ENCODE assay signal across 23 cellular contexts in genomic region chr13:23687614-23688013, GRCh38.
"Had no signal": no experiment of that assay in that cellular context is flagged by ENCODE, and none has a peak within 500 bp of the region (broad histone marks: within the 10 kb centered on the region; RNA-seq: fewer than 3 reads in every experiment).

No MANE protein-coding gene starts in this region.

- H3K27me3 Mint-ChIP-seq: dendritic cell treated with granulocyte-macrophage colony-stimulating factor and Interleukin-4, amounts not matched to agents 40 ng/mL and 50 ng/mL, for 4 days; stimulated activated naive CD8-positive, alpha-beta T cell treated with anti-CD3 and anti-CD28 coated beads, Interleukin-15, amount 100 ng/mL, for 72 hours had no signal

- H3K4me1 ChIP-seq: esophagus squamous epithelium, gastroesophageal sphincter, psoas muscle, testis, tibial nerve, upper lobe of right lung, vagina had no signal

- H3K79me2 ChIP-seq: hepatocyte had no signal

- H3K4me2 ChIP-seq: hepatocyte had no signal

- H3K27me3 ChIP-seq: esophagus squamous epithelium, gastroesophageal sphincter, hepatocyte, neutrophil, testis, tibial nerve, upper lobe of right lung, vagina had no signal

- DNase-seq: effector memory CD8-positive, alpha-beta T cell; esophagus squamous epithelium; kidney; left colon; left ventricle myocardium superior; mesendoderm; naive thymus-derived CD8-positive, alpha-beta T cell; psoas muscle; stimulated activated CD4-positive, alpha-beta T cell treated with anti-CD3 and anti-CD28 coated beads, Interleukin-2, amount 100 ng/mL, for 24 hours; stimulated activated CD4-positive, alpha-beta T cell treated with anti-CD3 and anti-CD28 coated beads, Interleukin-4, amount 100 ng/mL, for 4 hours; stimulated activated naive B cell treated with anti-CD40 and anti-IgM and Interleukin-4, amounts not matched to agents 10 μg/mL and 1 μg/mL and 100 μg/mL, for 72 hours; stimulated activated naive CD8-positive, alpha-beta T cell treated with anti-CD3 and anti-CD28 coated beads, Interleukin-15, amount 100 ng/mL, for 72 hours; testis; upper lobe of right lung had no signal

- H3K36me3 ChIP-seq: esophagus squamous epithelium, gastroesophageal sphincter, neutrophil, tibial nerve, upper lobe of right lung, vagina had no signal

- ATAC-seq: effector memory CD8-positive, alpha-beta T cell; gastroesophageal sphincter; left colon; left ventricle myocardium superior; naive thymus-derived CD8-positive, alpha-beta T cell; psoas muscle; sciatic nerve; stimulated activated naive B cell treated with anti-CD40 and anti-IgM and Interleukin-4, amounts not matched to agents 10 μg/mL and 1 μg/mL and 100 μg/mL, for 72 hours; stimulated activated naive CD8-positive, alpha-beta T cell treated with anti-CD3 and anti-CD28 coated beads, Interleukin-15, amount 100 ng/mL, for 72 hours; upper lobe of right lung had no signal

- H3K4me3 ChIP-seq: esophagus squamous epithelium, gastroesophageal sphincter, hepatocyte, lung, psoas muscle, skin epidermis, testis, tibial nerve, upper lobe of right lung, vagina had no signal

- H3K9me3 ChIP-seq: neutrophil, testis, upper lobe of right lung had no signal

- H3K9me3 Mint-ChIP-seq: effector memory CD8-positive, alpha-beta T cell had no signal

- H3K4me1 Mint-ChIP-seq: naive thymus-derived CD8-positive, alpha-beta T cell; stimulated activated naive B cell treated with anti-CD40 and anti-IgM and Interleukin-4, amounts not matched to agents 10 μg/mL and 1 μg/mL and 100 μg/mL, for 72 hours; stimulated activated naive CD8-positive, alpha-beta T cell treated with anti-CD3 and anti-CD28 coated beads, Interleukin-15, amount 100 ng/mL, for 72 hours had no signal

- H3K4me3 Mint-ChIP-seq: dendritic cell treated with granulocyte-macrophage colony-stimulating factor and Interleukin-4, amounts not matched to agents 40 ng/mL and 50 ng/mL, for 4 days; effector memory CD8-positive, alpha-beta T cell; naive thymus-derived CD8-positive, alpha-beta T cell; stimulated activated naive B cell treated with anti-CD40 and anti-IgM and Interleukin-4, amounts not matched to agents 10 μg/mL and 1 μg/mL and 100 μg/mL, for 72 hours; stimulated activated naive CD8-positive, alpha-beta T cell treated with anti-CD3 and anti-CD28 coated beads, Interleukin-15, amount 100 ng/mL, for 72 hours had no signal

- FAIRE-seq: kidney had no signal

- H3K27ac Mint-ChIP-seq: dendritic cell treated with granulocyte-macrophage colony-stimulating factor and Interleukin-4, amounts not matched to agents 40 ng/mL and 50 ng/mL, for 4 days; effector memory CD8-positive, alpha-beta T cell; naive thymus-derived CD8-positive, alpha-beta T cell; stimulated activated naive B cell treated with anti-CD40 and anti-IgM and Interleukin-4, amounts not matched to agents 10 μg/mL and 1 μg/mL and 100 μg/mL, for 72 hours had no signal

- H3K27ac ChIP-seq: esophagus squamous epithelium, gastroesophageal sphincter, hepatocyte, neutrophil, psoas muscle, skin epidermis, testis, tibial nerve, upper lobe of right lung, vagina had no signal

- H2AFZ ChIP-seq: hepatocyte had no signal
